In the genomic region with DNA sequence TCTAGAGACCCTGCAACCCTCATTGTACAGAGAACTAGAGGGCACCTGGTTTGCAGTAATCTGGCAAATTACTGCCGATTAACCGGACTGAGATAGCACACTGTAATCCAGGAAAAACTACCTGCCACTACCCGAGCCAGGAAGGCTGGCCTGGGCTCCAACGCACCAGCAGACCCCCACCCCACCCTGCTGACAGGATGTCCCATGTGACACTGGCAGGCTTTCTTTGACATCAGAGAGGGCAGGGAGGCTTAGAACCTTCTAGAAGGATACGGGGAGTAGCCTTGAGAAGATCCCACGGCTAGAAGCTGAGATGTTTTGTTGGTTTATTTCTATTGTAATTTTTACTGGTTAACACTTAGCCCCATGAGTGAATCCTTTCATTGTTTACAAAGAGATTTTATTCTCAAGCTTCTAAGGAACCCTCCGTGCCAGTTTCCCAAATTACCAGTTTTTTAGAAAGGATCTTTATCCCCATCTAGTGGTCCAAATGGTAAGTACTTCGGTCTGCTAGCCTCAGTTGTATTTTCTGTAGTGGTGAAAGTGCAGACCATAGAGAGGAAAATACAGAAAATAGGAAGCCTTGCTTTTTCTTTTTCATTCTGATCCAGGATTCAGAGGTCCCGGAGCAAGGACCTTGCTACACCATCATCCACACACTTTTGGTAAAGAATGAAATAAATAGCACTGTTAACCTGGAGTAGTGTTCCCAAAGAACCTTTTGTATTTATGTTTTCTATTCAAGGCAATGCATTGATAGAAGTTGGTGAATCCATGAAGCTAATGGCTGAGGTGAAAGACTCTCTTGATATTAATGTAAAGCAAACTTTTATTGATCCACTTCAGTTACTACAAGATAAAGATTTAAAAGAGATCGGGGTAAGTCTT, we compare ENCODE assay signal across 8 cellular contexts.
DNase-seq lines count a peak whose midpoint lies in the region; ATAC-seq and TF ChIP-seq lines count a peak whose summit lies in the region.

No MANE protein-coding gene starts in this region.

- H3K36me3 ChIP-seq in gastroesophageal sphincter, result no peaks in the 10 kb centered on the region
- no peaks in the 10 kb centered on the region for H3K36me3 ChIP-seq in suprapubic skin
- no peaks in the 10 kb centered on the region for H3K36me3 ChIP-seq in MG63

- intact Hi-C loops in activated CD8-positive, alpha-beta T cell treated with anti-CD3 and anti-CD28 coated beads for 36 hours (cut with micrococcal nuclease), result no loop called here

- POLR2A ChIA-PET in activated CD8-positive, alpha-beta T cell treated with anti-CD3 and anti-CD28 coated beads for 36 hours (lab: Charles Lee), result no interaction called here
- POLR2A ChIA-PET in activated CD8-positive, alpha-beta T cell treated with anti-CD3 and anti-CD28 coated beads, Interleukin-2, amount 10 ng/mL, durations not matched to agents 7 days and 5 days (lab: Charles Lee), result no interaction called here

- H3K36me3 Mint-ChIP-seq in activated CD8-positive, alpha-beta T cell treated with anti-CD3 and anti-CD28 coated beads for 36 hours (ENCODE audit: low read depth), result no peaks in the 10 kb centered on the region
- H3K36me3 Mint-ChIP-seq in activated CD8-positive, alpha-beta T cell treated with anti-CD3 and anti-CD28 coated beads, Interleukin-2, amount 10 ng/mL, durations not matched to agents 7 days and 5 days (ENCODE audit: low read depth), result no peaks in the 10 kb centered on the region
- no peaks in the 10 kb centered on the region for H3K36me3 Mint-ChIP-seq in stimulated activated effector memory CD8-positive, alpha-beta T cell treated with anti-CD3 and anti-CD28 coated beads, Interleukin-12 subunit alpha, Interleukin-12 subunit beta, amount 100 ng/mL, for 72 hours

- H3K9me3 ChIP-seq in gastroesophageal sphincter (no peaks in the 10 kb centered on the region), suprapubic skin (no peaks in the 10 kb centered on the region), MG63 (no peaks in the 10 kb centered on the region)

- H3K27ac ChIP-seq in gastroesophageal sphincter, result no peak overlapping the region
- H3K27ac ChIP-seq in suprapubic skin, result no peak overlapping the region

- H3K4me3 ChIP-seq in gastroesophageal sphincter (no peak overlapping the region), suprapubic skin (no peak overlapping the region), MG63 (no peak overlapping the region)

- peaks cover 2% of the 10 kb centered on the region for H3K27me3 Mint-ChIP-seq in activated CD8-positive, alpha-beta T cell treated with anti-CD3 and anti-CD28 coated beads for 36 hours
- peaks cover 2% of the 10 kb centered on the region for H3K27me3 Mint-ChIP-seq in activated CD8-positive, alpha-beta T cell treated with anti-CD3 and anti-CD28 coated beads, Interleukin-2, amount 10 ng/mL, durations not matched to agents 7 days and 5 days (ENCODE audit: low read depth)

- no peak for ATAC-seq in activated CD8-positive, alpha-beta T cell treated with anti-CD3 and anti-CD28 coated beads for 36 hours
- no peak for ATAC-seq in activated CD8-positive, alpha-beta T cell treated with anti-CD3 and anti-CD28 coated beads, Interleukin-2, amount 10 ng/mL, durations not matched to agents 7 days and 5 days
- ATAC-seq in SK-N-SH treated with all-trans-retinoic acid at 6 μM for 48 hours (peak; percentile 69), gastroesophageal sphincter (no peak), GM21381 (IDR thresholded peaks at IDR 0.05; ENCODE audit: unreplicated experiment) (no peak)
- ATAC-seq in stimulated activated effector memory CD8-positive, alpha-beta T cell treated with anti-CD3 and anti-CD28 coated beads, Interleukin-12 subunit alpha, Interleukin-12 subunit beta, amount 100 ng/mL, for 72 hours, result no peak

- 38 to 40% methylated on average over 7 to 8 of the region's 10 CpGs for WGBS in gastroesophageal sphincter (ENCODE audit: low coverage in 1 of 2), 2 donors
- 45% methylated on average over 10 of the region's 10 CpGs for whole genome bisulfite sequencing in suprapubic skin

- peak; percentile 78 for TF ChIP-seq CTCF in activated CD8-positive, alpha-beta T cell treated with anti-CD3 and anti-CD28 coated beads for 36 hours (IDR thresholded peaks at IDR 0.05)
- TF ChIP-seq CTCF in gastroesophageal sphincter (IDR thresholded peaks at IDR 0.05) (peak in 3 of 4 experiments; percentile 55 to 69 (median 58)), suprapubic skin (IDR thresholded peaks at IDR 0.05) (peak; percentile 18 to 57)

- no peak for TF ChIP-seq EP300 in gastroesophageal sphincter (IDR thresholded peaks at IDR 0.05)
- TF ChIP-seq EP300 in suprapubic skin (IDR thresholded peaks at IDR 0.05), result no peak

- H3K4me1 ChIP-seq in gastroesophageal sphincter (peaks cover 0 to 4% (median 0%) of the 10 kb centered on the region in 3 donors), suprapubic skin (no peaks in the 10 kb centered on the region)

- CTCF ChIA-PET in activated CD8-positive, alpha-beta T cell treated with anti-CD3 and anti-CD28 coated beads for 36 hours (lab: Charles Lee), result interaction anchor here (0.6 to 2.1 kb wide), 5 partner anchors 9 to 324 kb away, joined by 4 to 15 read pairs (median 6); no protein-coding TSS in a partner anchor
- CTCF ChIA-PET in activated CD8-positive, alpha-beta T cell treated with anti-CD3 and anti-CD28 coated beads, Interleukin-2, amount 10 ng/mL, durations not matched to agents 7 days and 5 days (lab: Charles Lee), result interaction anchor here (1.0 to 1.8 kb wide), 5 partner anchors 10 to 324 kb away, joined by 3 to 5 read pairs (median 4); partner anchors contain the start of gene SH3GL3

- H3K4me3 Mint-ChIP-seq in activated CD8-positive, alpha-beta T cell treated with anti-CD3 and anti-CD28 coated beads for 36 hours, result no peak overlapping the region
- H3K4me3 Mint-ChIP-seq in activated CD8-positive, alpha-beta T cell treated with anti-CD3 and anti-CD28 coated beads, Interleukin-2, amount 10 ng/mL, durations not matched to agents 7 days and 5 days, result no peak overlapping the region
- H3K4me3 Mint-ChIP-seq in stimulated activated effector memory CD8-positive, alpha-beta T cell treated with anti-CD3 and anti-CD28 coated beads, Interleukin-12 subunit alpha, Interleukin-12 subunit beta, amount 100 ng/mL, for 72 hours, result no peak overlapping the region

- no peak for DNase-seq in activated CD8-positive, alpha-beta T cell treated with anti-CD3 and anti-CD28 coated beads for 36 hours
- no peak for DNase-seq in activated CD8-positive, alpha-beta T cell treated with anti-CD3 and anti-CD28 coated beads, Interleukin-2, amount 10 ng/mL, durations not matched to agents 7 days and 5 days
- DNase-seq in suprapubic skin (ENCODE audit: low spot score in 2 of 2) (no peak), MG63 (no peak)
- no peak for DNase-seq in stimulated activated effector memory CD8-positive, alpha-beta T cell treated with anti-CD3 and anti-CD28 coated beads, Interleukin-12 subunit alpha, Interleukin-12 subunit beta, amount 100 ng/mL, for 72 hours (ENCODE audit: low spot score in 2 of 2)

- H3K9me3 Mint-ChIP-seq in activated CD8-positive, alpha-beta T cell treated with anti-CD3 and anti-CD28 coated beads for 36 hours, result no peaks in the 10 kb centered on the region
- no peaks in the 10 kb centered on the region for H3K9me3 Mint-ChIP-seq in activated CD8-positive, alpha-beta T cell treated with anti-CD3 and anti-CD28 coated beads, Interleukin-2, amount 10 ng/mL, durations not matched to agents 7 days and 5 days (ENCODE audit: insufficient read depth)
- H3K9me3 Mint-ChIP-seq in stimulated activated effector memory CD8-positive, alpha-beta T cell treated with anti-CD3 and anti-CD28 coated beads, Interleukin-12 subunit alpha, Interleukin-12 subunit beta, amount 100 ng/mL, for 72 hours, result no peaks in the 10 kb centered on the region

- TF ChIP-seq POLR2A in gastroesophageal sphincter (IDR thresholded peaks at IDR 0.05) (no peak), suprapubic skin (IDR thresholded peaks at IDR 0.05) (no peak)

- H3K4me1 Mint-ChIP-seq in activated CD8-positive, alpha-beta T cell treated with anti-CD3 and anti-CD28 coated beads for 36 hours (ENCODE audit: low read depth), result no peaks in the 10 kb centered on the region
- H3K4me1 Mint-ChIP-seq in activated CD8-positive, alpha-beta T cell treated with anti-CD3 and anti-CD28 coated beads, Interleukin-2, amount 10 ng/mL, durations not matched to agents 7 days and 5 days (ENCODE audit: low read depth), result no peaks in the 10 kb centered on the region
- H3K4me1 Mint-ChIP-seq in stimulated activated effector memory CD8-positive, alpha-beta T cell treated with anti-CD3 and anti-CD28 coated beads, Interleukin-12 subunit alpha, Interleukin-12 subunit beta, amount 100 ng/mL, for 72 hours, result no peaks in the 10 kb centered on the region

- H3K27ac Mint-ChIP-seq in activated CD8-positive, alpha-beta T cell treated with anti-CD3 and anti-CD28 coated beads for 36 hours, result no peak overlapping the region
- H3K27ac Mint-ChIP-seq in activated CD8-positive, alpha-beta T cell treated with anti-CD3 and anti-CD28 coated beads, Interleukin-2, amount 10 ng/mL, durations not matched to agents 7 days and 5 days, result no peak overlapping the region
- H3K27ac Mint-ChIP-seq in stimulated activated effector memory CD8-positive, alpha-beta T cell treated with anti-CD3 and anti-CD28 coated beads, Interleukin-12 subunit alpha, Interleukin-12 subunit beta, amount 100 ng/mL, for 72 hours, result no peak overlapping the region

- H3K27me3 ChIP-seq in gastroesophageal sphincter (no peaks in the 10 kb centered on the region), suprapubic skin (no peaks in the 10 kb centered on the region), MG63 (no peaks in the 10 kb centered on the region)

TF ChIP-seq in SK-N-SH treated with all-trans-retinoic acid at 6 μM for 48 hours, 23 proteins besides CTCF, POLR2A, EP300 and RAD21 (continues in another document):
- no peak for TF ChIP-seq ZFP3 (CRISPR knock-in tag; IDR thresholded peaks at IDR 0.05)
- TF ChIP-seq POU6F1 (CRISPR knock-in tag; IDR thresholded peaks at IDR 0.05; ENCODE audit: borderline replicate concordance, low read depth), result no peak
